In the genomic region with DNA sequence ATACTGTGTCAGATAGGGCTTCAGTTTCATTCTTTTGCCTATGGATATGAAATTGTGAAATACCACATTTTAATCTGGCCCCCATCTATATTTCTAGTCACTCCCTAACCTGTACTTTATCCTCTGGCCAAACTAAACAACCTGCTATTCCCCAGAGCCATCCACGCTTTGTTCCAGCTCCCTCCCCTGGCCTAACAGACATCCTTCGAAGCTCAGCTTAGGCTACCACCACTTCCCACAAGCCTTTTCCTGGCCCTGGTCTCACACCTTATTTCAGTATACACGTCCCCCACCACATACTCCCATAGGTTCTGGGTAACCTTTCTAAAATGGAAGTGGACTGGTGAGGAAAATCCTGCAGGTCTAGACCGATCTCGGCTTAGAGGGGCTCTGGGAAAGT, we compare ENCODE assay signal across 18 cellular contexts. TPM values are rescaled to one million over a fixed set of nuclear protein-coding genes. Genes with fewer than 3 reads are reported as not detected.
A peak's percentile ranks its signal among the peaks of the same experiment; 100 is the strongest.
DNase-seq lines count a peak whose midpoint lies in the region; ATAC-seq, FAIRE-seq and TF ChIP-seq lines count a peak whose summit lies in the region.
"Had no signal": no experiment of that assay in that cellular context is flagged by ENCODE, and none has a peak within 500 bp of the region (broad histone marks: within the 10 kb centered on the region; RNA-seq: fewer than 3 reads in every experiment).

No MANE protein-coding gene starts in this region.

- peak in 1 of 2 experiments; percentile 47; a peak in 3 of 6 replicates for ATAC-seq in A549

- peak overlapping the region; percentile 67 for H3K27ac Mint-ChIP-seq in HFFc6
- H3K27ac Mint-ChIP-seq: activated naive CD4-positive, alpha-beta T cell treated with anti-CD3 and anti-CD28 coated beads for 36 hours; nephron progenitor cell; T-helper 2 cell treated with Interferon-gamma antibody and Interleukin-4, amounts not matched to agents 5 μg/mL and 100 μg/mL, for 36 hours had no signal

- FAIRE-seq in A549 (lab: Jason Lieb, UNC), result no peak

- H3K9ac ChIP-seq in fibroblast of lung (ENCODE audit: insufficient read depth, low read length) (no peak overlapping the region), muscle layer of colon (ENCODE audit: low read length) (no peak overlapping the region), trophoblast cell (ENCODE audit: low read length) (no peak overlapping the region)

- TF ChIP-seq EP300 in A549 (IDR thresholded peaks at IDR 0.05), result no peak

- H3K79me2 ChIP-seq in fibroblast of lung (ENCODE audit: control insufficient read depth, insufficient read depth, low read length), result peaks cover 77% of the 10 kb centered on the region
- H3K79me2 ChIP-seq in trophoblast cell (ENCODE audit: control insufficient read depth, insufficient read depth, low read length, poor library complexity), result no peaks in the 10 kb centered on the region

- H3K36me3 ChIP-seq in fibroblast of lung (ENCODE audit: control insufficient read depth, insufficient read depth, low read length) (no peaks in the 10 kb centered on the region), muscle layer of colon (ENCODE audit: insufficient read depth, low read length) (no peaks in the 10 kb centered on the region), trophoblast cell (ENCODE audit: control insufficient read depth in 1 of 2, insufficient read depth in 2 of 2, low read length in 2 of 2) (no peaks in the 10 kb centered on the region)

- H2AK5ac ChIP-seq in trophoblast cell (ENCODE audit: low read length), result no peak overlapping the region

- DNase-seq in A549 (ENCODE audit: low read depth in 1 of 2, low spot score in 1 of 2) (no peak), HFFc6 (no peak), fibroblast of lung (ENCODE audit: low read depth in 2 of 2) (no peak), H4 (ENCODE audit: low spot score) (no peak), T-helper 2 cell (no peak), MV-4-11 (lab: John Stamatoyannopoulos, UW) (no peak), trophoblast cell (no peak)
- DNase-seq: activated naive CD4-positive, alpha-beta T cell treated with anti-CD3 and anti-CD28 coated beads for 36 hours; CD4-positive, alpha-beta memory T cell; effector CD4-positive, alpha-beta T cell; KG1; NCI-H1105; nephron progenitor cell; NK-92 treated with Interleukin-12 subunit alpha and Interleukin-12 subunit beta, amount 100 ng/mL, for 24 hours; SHP77 treated with DMSO at 0.1 percent for 48 hours had no signal

- TF ChIP-seq POLR2A in A549 (IDR thresholded peaks at IDR 0.05; ENCODE audit: low read length), result no peak

- H3K27ac ChIP-seq in A549, result peak overlapping the region; percentile 2 to 25; a peak in 2 of 6 replicates
- no peak overlapping the region for H3K27ac ChIP-seq in fibroblast of lung (ENCODE audit: insufficient read depth, low read length)
- peak overlapping the region; percentile 1 for H3K27ac ChIP-seq in muscle layer of colon (ENCODE audit: low read depth, low read length)
- no peak overlapping the region for H3K27ac ChIP-seq in trophoblast cell (ENCODE audit: low read depth, low read length)

- H3K14ac ChIP-seq in trophoblast cell (ENCODE audit: low read length), result no peak overlapping the region

- no peaks in the 10 kb centered on the region for H3K9me3 ChIP-seq in A549
- H3K9me3 ChIP-seq in fibroblast of lung (ENCODE audit: control insufficient read depth, insufficient read depth, low read depth, low read length), result no peaks in the 10 kb centered on the region
- H3K9me3 ChIP-seq in muscle layer of colon (ENCODE audit: low read length), result no peaks in the 10 kb centered on the region
- H3K9me3 ChIP-seq in trophoblast cell (ENCODE audit: insufficient read depth, low read depth, low read length), result no peaks in the 10 kb centered on the region

- H3K23ac ChIP-seq in trophoblast cell (ENCODE audit: low read length), result no peak overlapping the region

- WGBS in A549 (ENCODE audit: missing lambda C conversion rate), result 71% methylated on average over 5 of the region's 5 CpGs
- WGBS in trophoblast cell (ENCODE audit: extremely low coverage, insufficient coverage, insufficient read length), result no CpG with 5 or more reads among the region's 5 CpGs

- H3K9me3 Mint-ChIP-seq in HFFc6, result no peaks in the 10 kb centered on the region; the same call in 1 of the 2 replicates

- H4K12ac ChIP-seq in trophoblast cell (ENCODE audit: low read depth, low read length), result no peak overlapping the region

- H3K27me3 Mint-ChIP-seq in HFFc6 (ENCODE audit: insufficient read depth), result peaks cover 1% of the 10 kb centered on the region
- H3K27me3 Mint-ChIP-seq: brain; CD4-positive, alpha-beta memory T cell had no signal

- H3K4me3 Mint-ChIP-seq in HFFc6, result peak overlapping the region; percentile 53
- H3K4me3 Mint-ChIP-seq: activated naive CD4-positive, alpha-beta T cell treated with anti-CD3 and anti-CD28 coated beads for 36 hours; brain; CD4-positive, alpha-beta memory T cell; nephron progenitor cell; T-helper 2 cell treated with Interferon-gamma antibody and Interleukin-4, amounts not matched to agents 5 μg/mL and 100 μg/mL, for 36 hours had no signal

- no peak overlapping the region for H2BK12ac ChIP-seq in trophoblast cell (ENCODE audit: low read length)

- H2AFZ ChIP-seq in fibroblast of lung (ENCODE audit: low read length) (no peak overlapping the region), trophoblast cell (ENCODE audit: insufficient read depth, low read length, poor library complexity) (no peak overlapping the region)

- TF ChIP-seq RAD21 in A549 (conservative IDR thresholded peaks at IDR 0.05 in 1 of 2, IDR thresholded peaks at IDR 0.05 in 1 of 2), result no peak

- no peak overlapping the region for H3K18ac ChIP-seq in trophoblast cell (ENCODE audit: low read length)

- H3K27me3 ChIP-seq in fibroblast of lung (ENCODE audit: control insufficient read depth, insufficient read depth, low read length) (no peaks in the 10 kb centered on the region), muscle layer of colon (ENCODE audit: control insufficient read depth in 1 of 2, insufficient read depth in 2 of 2, low read length in 2 of 2) (no peaks in the 10 kb centered on the region), trophoblast cell (ENCODE audit: insufficient read depth, low read length) (no peaks in the 10 kb centered on the region)

- POLR2A ChIA-PET in A549 (lab: Yijun Ruan, JAX), result no interaction called here

- no peak overlapping the region for H3K4ac ChIP-seq in trophoblast cell (ENCODE audit: low read depth, low read length)

- CTCF ChIA-PET in A549 (lab: Yijun Ruan, JAX), result interaction anchor here (1.2 to 3.9 kb wide), 3 partner anchors 13 to 316 kb away, joined by 3 to 28 read pairs (median 5); no protein-coding TSS in a partner anchor

- H3K36me3 Mint-ChIP-seq in HFFc6 (ENCODE audit: low read depth), result peaks cover 14% of the 10 kb centered on the region

- no peaks in the 10 kb centered on the region for H3K79me1 ChIP-seq in trophoblast cell (ENCODE audit: low read length)

- H2BK120ac ChIP-seq in trophoblast cell (ENCODE audit: insufficient read depth, low read length, poor library complexity), result no peak overlapping the region

- TF ChIP-seq CTCF in A549 (IDR thresholded peaks at IDR 0.05) (no peak), HFFc6 (IDR thresholded peaks at IDR 0.05) (no peak), fibroblast of lung (conservative IDR thresholded peaks at IDR 0.05 in 1 of 2, IDR thresholded peaks at IDR 0.05 in 1 of 2; ENCODE audit: low read depth in 1 of 2, low read length in 2 of 2) (no peak)

- peaks cover 27% of the 10 kb centered on the region for H3K4me1 ChIP-seq in A549
- peaks cover 11% of the 10 kb centered on the region for H3K4me1 ChIP-seq in fibroblast of lung (ENCODE audit: control insufficient read depth, extremely low read depth, insufficient read depth, low read length)
- H3K4me1 ChIP-seq in muscle layer of colon (ENCODE audit: insufficient read depth, low read length), result peaks cover 41% of the 10 kb centered on the region
- peaks cover 0 to 3% of the 10 kb centered on the region in 2 experiments for H3K4me1 ChIP-seq in trophoblast cell (ENCODE audit: control insufficient read depth in 1 of 2, insufficient read depth in 2 of 2, low read length in 2 of 2)

- no peak overlapping the region for H3K4me3 ChIP-seq in A549
- H3K4me3 ChIP-seq in fibroblast of lung (replicated peaks in 1 of 4; ENCODE audit: control extremely low read depth in 1 of 4, insufficient read depth in 1 of 4, low read depth in 3 of 4, low read length in 4 of 4), result no peak overlapping the region
- no peak overlapping the region for H3K4me3 ChIP-seq in muscle layer of colon (ENCODE audit: low read depth in 1 of 2, low read length in 2 of 2)
- no peak overlapping the region for H3K4me3 ChIP-seq in trophoblast cell (ENCODE audit: low read depth, low read length)

- no peak overlapping the region for H2BK5ac ChIP-seq in trophoblast cell (ENCODE audit: low read depth, low read length, poor library complexity)

- H4K8ac ChIP-seq in trophoblast cell (ENCODE audit: low read depth, low read length), result no peak overlapping the region

- H3K4me1 Mint-ChIP-seq in HFFc6 (ENCODE audit: low read depth), result peaks cover 57% of the 10 kb centered on the region

- H3K4me2 ChIP-seq in A549 (no peak overlapping the region), fibroblast of lung (ENCODE audit: extremely low read depth, insufficient read depth, low read length) (peak overlapping the region; percentile 23), trophoblast cell (ENCODE audit: low read length) (no peak overlapping the region)

- H4K91ac ChIP-seq in trophoblast cell (ENCODE audit: low read depth, low read length), result no peak overlapping the region

- H4K20me1 ChIP-seq in fibroblast of lung (ENCODE audit: control insufficient read depth, extremely low read depth, insufficient read depth, low read length), result no peaks in the 10 kb centered on the region

TF ChIP-seq in A549, 52 proteins besides CTCF, POLR2A, EP300 and RAD21 (continues in another document):
- TF ChIP-seq MAX (IDR thresholded peaks at IDR 0.05), result no peak

RNA-seq across cellular contexts. Expression of gene MAP4K3, which starts 55.4 kb away (rescaled TPM):
- polyA plus RNA-seq in A549 (2011; rRNA removed) (44.2 and 44.6 TPM in 2 replicates), A549 (2017; fragmentation: RNase III; extraction: RNeasy Plus Mini Kit Qiagen cat#74134 plus additional on column Dnase treatment) (15.8 to 17.9 TPM (median 17.7 TPM) in 3 replicates), fibroblast of lung (32.1 and 75.7 TPM in 2 replicates)
- polyA plus RNA-seq in A549 (2012; cell fraction: cytosol; rRNA removed), result 7.4 and 8.6 TPM in 2 replicates
- polyA plus RNA-seq in A549 (2012; cell fraction: nucleus; rRNA removed), result 5.9 and 13.9 TPM in 2 replicates
- polyA minus RNA-seq in A549 (2011; rRNA and poly(A)+ RNA removed), result 21.3 and 22.3 TPM in 2 replicates
- total RNA-seq in HFFc6 (2021; fragmentation: NEBNext Ultra II Directional; extraction: Animal tissue kit (Norgen Biotek cat#: 25700)), result 10 to 100 TPM; 28.7 to 34.4 (median 30.7) TPM
- total RNA-seq in fibroblast of lung, result 24.9 and 40.8 TPM in 2 replicates
- polyA plus RNA-seq in fibroblast of lung (2012), result 16.9 and 38.9 TPM in 2 replicates
- 3.5 and 7.5 TPM in 2 replicates for polyA minus RNA-seq in fibroblast of lung (ENCODE audit: low replicate concordance)
- 19.2 and 20.1 TPM in 2 replicates for total RNA-seq in H4 (2014; rRNA removed; shearing (Covaris generic))
- 24.7 and 24.8 TPM in 2 replicates for polyA plus RNA-seq in trophoblast cell (2013)

Comparison
In these comparisons a context has a peak if more than half of its experiments do, and no peak if none do; other contexts are left out.
1. H3K27ac ChIP-seq: peak in A549 (2 of 2) and muscle layer of colon (single experiment); none in fibroblast of lung (single experiment) and trophoblast cell (single experiment).